ENCODE assay signal across 15 cellular contexts in genomic region chr16:50311891-50312501, GRCh38. TPM values are rescaled to one million over a fixed set of nuclear protein-coding genes. Genes with fewer than 3 reads are reported as not detected.
A peak's percentile ranks its signal among the peaks of the same experiment; 100 is the strongest.
DNase-seq lines count a peak whose midpoint lies in the region; ATAC-seq and TF ChIP-seq lines count a peak whose summit lies in the region.
"Had no signal": no experiment of that assay in that cellular context is flagged by ENCODE, and none has a peak within 500 bp of the region (broad histone marks: within the 10 kb centered on the region; RNA-seq: fewer than 3 reads in every experiment).

No MANE protein-coding gene starts in this region.

- H3K4me3 ChIP-seq in Peyer's patch (no peak overlapping the region), endodermal cell (ENCODE audit: low read length) (no peak overlapping the region)
- H3K4me3 ChIP-seq: smooth muscle cell had no signal

- H3K27ac ChIP-seq in Peyer's patch (no peak overlapping the region), endodermal cell (ENCODE audit: low read depth, low read length) (no peak overlapping the region)
- H3K27ac ChIP-seq: foreskin keratinocyte, KMS-11 had no signal

- peak; percentile 19 for DNase-seq in activated T-cell treated with anti-CD3 and anti-CD28 coated beads, Interleukin-2, amount 50 U/mL, for 1 hour
- no peak for DNase-seq in activated T-cell treated with anti-CD3 and anti-CD28 coated beads, Interleukin-2, amount 50 U/mL, for 4 hours
- DNase-seq in Peyer's patch (peak; percentile 13 to 45 (median 44)), endodermal cell (peak; percentile 50), glutamatergic neuron (no peak), GOT3 (lab: John Stamatoyannopoulos, UW) (no peak), NCI-H1694 treated with DMSO at 0.1 percent for 48 hours (lab: John Stamatoyannopoulos, UW) (no peak)
- no peak for DNase-seq in stimulated activated effector memory CD8-positive, alpha-beta T cell treated with anti-CD3 and anti-CD28 coated beads, Interleukin-12 subunit alpha, Interleukin-12 subunit beta, amount 100 ng/mL, for 72 hours (ENCODE audit: low spot score in 2 of 2)
- DNase-seq: activated CD4-positive, alpha-beta T cell treated with anti-CD3 and anti-CD28 coated beads for 48 hours; anterior cingulate cortex; foreskin keratinocyte; NCI-H2029 had no signal

- peaks cover 23% of the 10 kb centered on the region for H3K36me3 Mint-ChIP-seq in activated T-cell treated with anti-CD3 and anti-CD28 coated beads, Interleukin-2, amount 50 U/mL, for 4 hours (ENCODE audit: insufficient read depth)
- H3K36me3 Mint-ChIP-seq in endodermal cell (ENCODE audit: low read depth) (peaks cover 40% of the 10 kb centered on the region), glutamatergic neuron (ENCODE audit: unreplicated experiment) (no peaks in the 10 kb centered on the region)
- H3K36me3 Mint-ChIP-seq in stimulated activated effector memory CD8-positive, alpha-beta T cell treated with anti-CD3 and anti-CD28 coated beads, Interleukin-12 subunit alpha, Interleukin-12 subunit beta, amount 100 ng/mL, for 72 hours: peaks cover 98% of the 10 kb centered on the region

- H3K4me1 Mint-ChIP-seq in activated T-cell treated with anti-CD3 and anti-CD28 coated beads, Interleukin-2, amount 50 U/mL, for 4 hours (ENCODE audit: low read depth): peaks cover 15% of the 10 kb centered on the region
- H3K4me1 Mint-ChIP-seq in endodermal cell (peaks cover 32% of the 10 kb centered on the region), glutamatergic neuron (ENCODE audit: low read depth, unreplicated experiment) (peaks cover 9% of the 10 kb centered on the region)
- H3K4me1 Mint-ChIP-seq in stimulated activated effector memory CD8-positive, alpha-beta T cell treated with anti-CD3 and anti-CD28 coated beads, Interleukin-12 subunit alpha, Interleukin-12 subunit beta, amount 100 ng/mL, for 72 hours: peaks cover 24% of the 10 kb centered on the region

- no peak for ATAC-seq in activated T-cell treated with anti-CD3 and anti-CD28 coated beads, Interleukin-2, amount 50 U/mL, for 4 hours
- no peak for ATAC-seq in stimulated activated effector memory CD8-positive, alpha-beta T cell treated with anti-CD3 and anti-CD28 coated beads, Interleukin-12 subunit alpha, Interleukin-12 subunit beta, amount 100 ng/mL, for 72 hours

- no peak overlapping the region for H3K4me3 Mint-ChIP-seq in activated T-cell treated with anti-CD3 and anti-CD28 coated beads, Interleukin-2, amount 50 U/mL, for 4 hours
- H3K4me3 Mint-ChIP-seq in endodermal cell (no peak overlapping the region), glutamatergic neuron (ENCODE audit: unreplicated experiment) (no peak overlapping the region)
- H3K4me3 Mint-ChIP-seq in stimulated activated effector memory CD8-positive, alpha-beta T cell treated with anti-CD3 and anti-CD28 coated beads, Interleukin-12 subunit alpha, Interleukin-12 subunit beta, amount 100 ng/mL, for 72 hours: no peak overlapping the region

- no peaks in the 10 kb centered on the region for H3K9me3 Mint-ChIP-seq in activated T-cell treated with anti-CD3 and anti-CD28 coated beads, Interleukin-2, amount 50 U/mL, for 4 hours
- H3K9me3 Mint-ChIP-seq in endodermal cell (no peaks in the 10 kb centered on the region), glutamatergic neuron (ENCODE audit: unreplicated experiment) (peaks cover 7% of the 10 kb centered on the region)
- H3K9me3 Mint-ChIP-seq in stimulated activated effector memory CD8-positive, alpha-beta T cell treated with anti-CD3 and anti-CD28 coated beads, Interleukin-12 subunit alpha, Interleukin-12 subunit beta, amount 100 ng/mL, for 72 hours: no peaks in the 10 kb centered on the region
- H3K9me3 Mint-ChIP-seq: neural crest cell had no signal

- TF ChIP-seq CTCF in Peyer's patch (IDR thresholded peaks at IDR 0.05) (no peak), endodermal cell (conservative IDR thresholded peaks at IDR 0.05) (no peak), glutamatergic neuron (IDR thresholded peaks at IDR 0.05; ENCODE audit: partially characterized antibody, unreplicated experiment) (no peak)

- no peak for TF ChIP-seq POLR2A in Peyer's patch (IDR thresholded peaks at IDR 0.05)

- H3K9me3 ChIP-seq in Peyer's patch (no peaks in the 10 kb centered on the region), endodermal cell (ENCODE audit: control insufficient read depth, low read length) (no peaks in the 10 kb centered on the region)

- no peak overlapping the region for H3K9ac ChIP-seq in endodermal cell (ENCODE audit: extremely low read depth, low read length, poor library complexity, severe bottlenecking)
- H3K9ac ChIP-seq: KMS-11 had no signal

- H3K36me3 ChIP-seq in Peyer's patch (peaks cover 0 to 43% (median 0%) of the 10 kb centered on the region in 3 donors), endodermal cell (ENCODE audit: control insufficient read depth, insufficient read depth, low read length) (peaks cover 42% of the 10 kb centered on the region)

- H3K27me3 Mint-ChIP-seq in activated T-cell treated with anti-CD3 and anti-CD28 coated beads, Interleukin-2, amount 50 U/mL, for 4 hours (ENCODE audit: low read depth): no peaks in the 10 kb centered on the region
- H3K27me3 Mint-ChIP-seq in endodermal cell (ENCODE audit: insufficient read depth) (no peaks in the 10 kb centered on the region), glutamatergic neuron (ENCODE audit: unreplicated experiment) (peaks cover 4% of the 10 kb centered on the region)

- H3K27ac Mint-ChIP-seq in endodermal cell (peak overlapping the region; percentile 75), glutamatergic neuron (ENCODE audit: unreplicated experiment) (no peak overlapping the region)
- peak overlapping the region; percentile 81 for H3K27ac Mint-ChIP-seq in stimulated activated effector memory CD8-positive, alpha-beta T cell treated with anti-CD3 and anti-CD28 coated beads, Interleukin-12 subunit alpha, Interleukin-12 subunit beta, amount 100 ng/mL, for 72 hours

- H3K27me3 ChIP-seq in Peyer's patch (no peaks in the 10 kb centered on the region), endodermal cell (ENCODE audit: control insufficient read depth, insufficient read depth, low read length, poor library complexity, severe bottlenecking) (no peaks in the 10 kb centered on the region)
- H3K27me3 ChIP-seq: foreskin keratinocyte had no signal

- WGBS in endodermal cell (ENCODE audit: insufficient coverage in 1 of 2, insufficient read length in 1 of 2), 2 experiments: 95% methylated on average over 15 to 22 of the region's 22 CpGs

- no peaks in the 10 kb centered on the region for H3K4me1 ChIP-seq in Peyer's patch
- H3K4me1 ChIP-seq in endodermal cell (ENCODE audit: control insufficient read depth, insufficient read depth, low read length): peaks cover 34% of the 10 kb centered on the region
- H3K4me1 ChIP-seq: foreskin keratinocyte had no signal

RNA-seq across cellular contexts. Expression of gene ADCY7, which starts 45.6 kb away (rescaled TPM):
- 10 to 100 TPM; 61.7 to 77.6 (median 70.7) TPM for total RNA-seq in activated T-cell treated with anti-CD3 and anti-CD28 coated beads, Interleukin-2, amount 50 U/mL, for 4 hours
- total RNA-seq in Peyer's patch: 10 to 100 TPM in 3 of 4 donors, 1 to 10 TPM in 1; 6.5 to 67.7 (median 21.5) TPM
- 10 to 100 TPM; 30.1 to 37.2 TPM for total RNA-seq in endodermal cell
- polyA plus RNA-seq in endodermal cell (2013, experiment 1 of 2): 6.1 TPM
- polyA plus RNA-seq in endodermal cell (2013, experiment 2 of 2): 5.2 TPM
- 16.7 TPM for total RNA-seq in glutamatergic neuron (ENCODE audit: unreplicated experiment)

RNA-seq across cellular contexts. Expression of gene BRD7, which starts 56.8 kb away (rescaled TPM):
- total RNA-seq in activated T-cell treated with anti-CD3 and anti-CD28 coated beads, Interleukin-2, amount 50 U/mL, for 4 hours: 10 to 100 TPM; 87.1 to 91.1 (median 91.0) TPM
- total RNA-seq in Peyer's patch: 10 to 100 TPM; 27.8 to 46.2 (median 36.8) TPM
- total RNA-seq in endodermal cell: 100 to 1,000 TPM; 125 to 163 TPM
- polyA plus RNA-seq in endodermal cell (2013, experiment 1 of 2): 124 TPM
- 114 TPM for polyA plus RNA-seq in endodermal cell (2013, experiment 2 of 2)
- 80.8 TPM for total RNA-seq in glutamatergic neuron (ENCODE audit: unreplicated experiment)

Comparison
In these comparisons a context has a peak if more than half of its experiments do, and no peak if none do; other contexts are left out.
1. DNase-seq: peak in activated T-cell treated with anti-CD3 and anti-CD28 coated beads, Interleukin-2, amount 50 U/mL, for 1 hour (single experiment), Peyer's patch (3 of 3) and endodermal cell (single experiment); none in activated T-cell treated with anti-CD3 and anti-CD28 coated beads, Interleukin-2, amount 50 U/mL, for 4 hours (single experiment), stimulated activated effector memory CD8-positive, alpha-beta T cell treated with anti-CD3 and anti-CD28 coated beads, Interleukin-12 subunit alpha, Interleukin-12 subunit beta, amount 100 ng/mL, for 72 hours (0 of 2), glutamatergic neuron (single experiment), GOT3 (single experiment) and NCI-H1694 treated with DMSO at 0.1 percent for 48 hours (single experiment).